Comparison of ENCODE assay signal across 22 cellular contexts in genomic region chr2:216261042-216261537, GRCh38.
DNase-seq lines count a peak whose midpoint lies in the region; FAIRE-seq and TF ChIP-seq lines count a peak whose summit lies in the region.
"Had no signal": no experiment of that assay in that cellular context is flagged by ENCODE, and none has a peak within 500 bp of the region (broad histone marks: within the 10 kb centered on the region; RNA-seq: fewer than 3 reads in every experiment).

No MANE protein-coding gene starts in this region.

- H4K20me1 ChIP-seq in endothelial cell of umbilical vein (replicated peaks; ENCODE audit: control insufficient read depth, extremely low read depth, insufficient read depth, low read length): no peaks in the 10 kb centered on the region
- H4K20me1 ChIP-seq: BLaER1 treated with 17β-estradiol and CSF1 and Interleukin-3, amounts not matched to agents 10 nM and 100 nM had no signal

- no peak for TF ChIP-seq POLR2A in endothelial cell of umbilical vein (IDR thresholded peaks at IDR 0.05; ENCODE audit: low read depth, low read length)

- CTCF ChIA-PET in endothelial cell of umbilical vein (lab: Charles Lee): interaction anchor here (2.0 kb wide), 1 partner anchor 11 kb away, joined by 5 read pairs; no protein-coding TSS in a partner anchor

- H3K4me3 ChIP-seq in endothelial cell of umbilical vein (replicated peaks in 1 of 3; ENCODE audit: insufficient read depth in 1 of 3, low read depth in 1 of 3, low read length in 3 of 3): no peak overlapping the region
- H3K4me3 ChIP-seq: A549; BLaER1 treated with 17β-estradiol and CSF1 and Interleukin-3, amounts not matched to agents 10 nM and 100 nM; GM12878 had no signal

- H3K36me3 ChIP-seq in endothelial cell of umbilical vein (ENCODE audit: control insufficient read depth in 2 of 2, extremely low read depth in 1 of 2, insufficient read depth in 2 of 2, low read length in 2 of 2): no peaks in the 10 kb centered on the region
- H3K36me3 ChIP-seq: BLaER1 treated with 17β-estradiol and CSF1 and Interleukin-3, amounts not matched to agents 10 nM and 100 nM had no signal

- H3K27me3 ChIP-seq in endothelial cell of umbilical vein (ENCODE audit: control insufficient read depth in 2 of 2, insufficient read depth in 2 of 2, low read length in 2 of 2): no peaks in the 10 kb centered on the region
- H3K27me3 ChIP-seq: BLaER1 treated with 17β-estradiol and CSF1 and Interleukin-3, amounts not matched to agents 10 nM and 100 nM had no signal

- DNase-seq in MV-4-11 (lab: John Stamatoyannopoulos, UW) (peak; percentile 59), OCI-M1 (lab: John Stamatoyannopoulos, UW) (peak; percentile 43), endothelial cell of umbilical vein (ENCODE audit: low read depth, low spot score) (no peak), SK-N-DZ (ENCODE audit: low spot score) (no peak), urothelium cell line (ENCODE audit: low spot score) (no peak)
- DNase-seq: AML-193; Caco-2; Calu3; CD4-positive, alpha-beta T cell; CD8-positive, alpha-beta T cell; DMS79; DND-41; EL; GDM1 had no signal

- H3K9me3 ChIP-seq in endothelial cell of umbilical vein (replicated peaks; ENCODE audit: control insufficient read depth, insufficient read depth, low read length): no peaks in the 10 kb centered on the region
- H3K9me3 ChIP-seq: A549; BLaER1 treated with 17β-estradiol and CSF1 and Interleukin-3, amounts not matched to agents 10 nM and 100 nM had no signal

- no TSS peak for BruUV-seq in endothelial cell of umbilical vein (replicated peaks; lab: Mats Ljungman, UMichigan)

- POLR2A ChIA-PET in endothelial cell of umbilical vein (lab: Charles Lee): no interaction called here

- no peaks in the 10 kb centered on the region for H3K79me2 ChIP-seq in endothelial cell of umbilical vein (ENCODE audit: control insufficient read depth, insufficient read depth, low read length)

- intact Hi-C loops in endothelial cell of umbilical vein (cut with micrococcal nuclease): no loop called here

- TF ChIP-seq CTCF in endothelial cell of umbilical vein (IDR thresholded peaks at IDR 0.05; ENCODE audit: extremely low read depth in 1 of 2, insufficient read depth in 1 of 2, low read depth in 1 of 2, low read length in 2 of 2): no peak

- H2AFZ ChIP-seq in endothelial cell of umbilical vein (ENCODE audit: low read depth, low read length): no peak overlapping the region

- no peaks in the 10 kb centered on the region for H3K9me1 ChIP-seq in endothelial cell of umbilical vein (replicated peaks; ENCODE audit: control insufficient read depth, extremely low read depth, insufficient read depth, low read length)

- dilution Hi-C loops in endothelial cell of umbilical vein (cut with MboI; ENCODE audit: extremely low pct_ligation_motif_present, low sequenced_read_pairs): no loop called here

- H3K27ac ChIP-seq in endothelial cell of umbilical vein (ENCODE audit: insufficient read depth, low read depth, low read length): no peak overlapping the region
- H3K27ac ChIP-seq: 22Rv1; A549; BLaER1 treated with 17β-estradiol and CSF1 and Interleukin-3, amounts not matched to agents 10 nM and 100 nM; C4-2B had no signal

- peak; percentile 18 for FAIRE-seq in endothelial cell of umbilical vein (lab: Jason Lieb, UNC)
- no peak for FAIRE-seq in urothelium cell line (lab: Jason Lieb, UNC)
- FAIRE-seq: A549, D721Med, GM12878, GM12892, GM18507 had no signal

- no peak overlapping the region for H3K4me2 ChIP-seq in endothelial cell of umbilical vein (ENCODE audit: insufficient read depth, low read length)
- H3K4me2 ChIP-seq: A549; BLaER1 treated with 17β-estradiol and CSF1 and Interleukin-3, amounts not matched to agents 10 nM and 100 nM had no signal

- H3K4me1 ChIP-seq in endothelial cell of umbilical vein (ENCODE audit: control insufficient read depth, extremely low read depth, insufficient read depth, low read length): no peaks in the 10 kb centered on the region
- H3K4me1 ChIP-seq: A549, Caco-2 had no signal

- no peak overlapping the region for H3K9ac ChIP-seq in endothelial cell of umbilical vein (replicated peaks; ENCODE audit: extremely low read depth, insufficient read depth, low read length)
- H3K9ac ChIP-seq: BLaER1 treated with 17β-estradiol and CSF1 and Interleukin-3, amounts not matched to agents 10 nM and 100 nM had no signal

TF ChIP-seq in endothelial cell of umbilical vein, 7 proteins besides CTCF, POLR2A, EP300 and RAD21:
- TF ChIP-seq FOS (IDR thresholded peaks at IDR 0.05; ENCODE audit: borderline replicate concordance, insufficient read depth, low read length) (no peak), GATA2 (IDR thresholded peaks at IDR 0.05; ENCODE audit: insufficient read depth, insufficient read length, low read depth, low read length) (no peak), MYC (IDR thresholded peaks at IDR 0.05; ENCODE audit: low read depth, low read length) (no peak), MAX (IDR thresholded peaks at IDR 0.05; ENCODE audit: insufficient read depth, insufficient read length) (no peak), JUN (IDR thresholded peaks at IDR 0.05; ENCODE audit: borderline replicate concordance, insufficient read depth, insufficient read length, low read depth) (no peak), EZH2 (IDR thresholded peaks at IDR 0.05; ENCODE audit: borderline replicate concordance, low read depth, low read length, severe bottlenecking) (no peak), POLR2AphosphoS5 (IDR thresholded peaks at IDR 0.05; ENCODE audit: insufficient read depth, low read depth, low read length) (no peak)

Comparison
In these comparisons a context has a peak if more than half of its experiments do, and no peak if none do; other contexts are left out.
1. DNase-seq: peak in MV-4-11 (single experiment) and OCI-M1 (single experiment); none in endothelial cell of umbilical vein (single experiment), SK-N-DZ (single experiment) and urothelium cell line (single experiment).